Comparison of ENCODE assay signal across 1 cellular context in the genomic region with DNA sequence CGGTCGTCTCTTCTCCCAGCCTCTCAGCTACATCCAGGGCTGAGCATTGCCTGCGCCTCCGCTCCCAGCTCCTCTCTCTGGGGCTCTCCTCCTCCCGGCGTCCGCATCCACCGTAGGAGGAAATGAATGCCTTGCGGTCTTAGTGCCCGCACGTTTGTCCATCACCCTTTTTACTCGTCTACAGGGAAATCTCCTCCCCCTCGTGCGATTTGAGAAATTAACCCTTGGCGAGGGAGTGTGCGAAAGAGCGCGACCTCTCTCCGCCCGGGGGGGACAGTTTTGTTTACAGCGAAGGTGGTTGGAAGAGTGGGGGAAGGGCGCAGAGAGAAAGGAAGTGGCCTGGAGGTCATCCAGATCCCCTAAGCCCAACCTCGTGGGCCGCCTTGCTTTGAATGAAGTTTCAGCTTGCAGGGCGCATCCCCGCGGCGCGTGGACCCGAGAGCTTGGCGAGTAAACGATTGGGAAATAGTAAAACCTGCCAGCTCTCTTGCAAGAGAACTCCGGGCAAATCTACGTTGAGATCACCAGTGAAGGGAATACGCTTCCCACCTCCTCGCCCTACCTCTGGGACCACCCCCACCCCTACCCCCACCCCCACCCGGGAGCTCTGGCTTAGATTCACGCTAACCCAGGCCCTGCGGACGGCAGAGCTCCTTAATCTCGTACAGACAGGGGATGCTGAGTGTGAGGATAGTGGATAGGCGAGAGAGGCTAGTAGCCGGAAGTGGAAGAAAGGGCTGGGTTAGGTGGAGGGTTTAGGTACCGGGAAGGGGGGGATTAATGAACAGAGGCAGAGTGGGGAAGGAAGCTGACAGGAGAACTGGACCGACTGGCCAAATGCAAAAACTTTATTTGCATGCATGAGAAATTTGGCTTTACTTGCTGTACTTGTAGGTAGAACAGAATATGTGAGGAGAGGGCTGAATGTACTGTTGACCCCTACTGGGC.
TF ChIP-seq lines count a peak whose summit lies in the region.

A gene with protein sequence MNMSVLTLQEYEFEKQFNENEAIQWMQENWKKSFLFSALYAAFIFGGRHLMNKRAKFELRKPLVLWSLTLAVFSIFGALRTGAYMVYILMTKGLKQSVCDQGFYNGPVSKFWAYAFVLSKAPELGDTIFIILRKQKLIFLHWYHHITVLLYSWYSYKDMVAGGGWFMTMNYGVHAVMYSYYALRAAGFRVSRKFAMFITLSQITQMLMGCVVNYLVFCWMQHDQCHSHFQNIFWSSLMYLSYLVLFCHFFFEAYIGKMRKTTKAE (minus strand): TSS at position 144 of the 948 bp plus-strand sequence. CDS start 280 bp downstream, outside the sequence.

TF ChIP-seq in HepG2, 621 proteins besides CTCF, POLR2A, EP300 and RAD21 (continued from another document and continues in another):
- TF ChIP-seq, protein P1, sequence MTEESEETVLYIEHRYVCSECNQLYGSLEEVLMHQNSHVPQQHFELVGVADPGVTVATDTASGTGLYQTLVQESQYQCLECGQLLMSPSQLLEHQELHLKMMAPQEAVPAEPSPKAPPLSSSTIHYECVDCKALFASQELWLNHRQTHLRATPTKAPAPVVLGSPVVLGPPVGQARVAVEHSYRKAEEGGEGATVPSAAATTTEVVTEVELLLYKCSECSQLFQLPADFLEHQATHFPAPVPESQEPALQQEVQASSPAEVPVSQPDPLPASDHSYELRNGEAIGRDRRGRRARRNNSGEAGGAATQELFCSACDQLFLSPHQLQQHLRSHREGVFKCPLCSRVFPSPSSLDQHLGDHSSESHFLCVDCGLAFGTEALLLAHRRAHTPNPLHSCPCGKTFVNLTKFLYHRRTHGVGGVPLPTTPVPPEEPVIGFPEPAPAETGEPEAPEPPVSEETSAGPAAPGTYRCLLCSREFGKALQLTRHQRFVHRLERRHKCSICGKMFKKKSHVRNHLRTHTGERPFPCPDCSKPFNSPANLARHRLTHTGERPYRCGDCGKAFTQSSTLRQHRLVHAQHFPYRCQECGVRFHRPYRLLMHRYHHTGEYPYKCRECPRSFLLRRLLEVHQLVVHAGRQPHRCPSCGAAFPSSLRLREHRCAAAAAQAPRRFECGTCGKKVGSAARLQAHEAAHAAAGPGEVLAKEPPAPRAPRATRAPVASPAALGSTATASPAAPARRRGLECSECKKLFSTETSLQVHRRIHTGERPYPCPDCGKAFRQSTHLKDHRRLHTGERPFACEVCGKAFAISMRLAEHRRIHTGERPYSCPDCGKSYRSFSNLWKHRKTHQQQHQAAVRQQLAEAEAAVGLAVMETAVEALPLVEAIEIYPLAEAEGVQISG (CRISPR knock-in tag; IDR thresholded peaks at IDR 0.05) = peak; percentile 64
- TF ChIP-seq ZNF619 (CRISPR knock-in tag; IDR thresholded peaks at IDR 0.05) (no peak), RORA (CRISPR knock-in tag; IDR thresholded peaks at IDR 0.05) (no peak), KLF9 (CRISPR knock-in tag; IDR thresholded peaks at IDR 0.05; ENCODE audit: low read depth) (no peak), HNF4G (IDR thresholded peaks at IDR 0.05; ENCODE audit: borderline replicate concordance, low read depth, low read length) (no peak; the same call in 1 of the 2 replicates), HNF4G (CRISPR knock-in tag; IDR thresholded peaks at IDR 0.05; ENCODE audit: borderline replicate concordance, low read depth) (no peak; the same call in 1 of the 2 replicates), SUZ12 (IDR thresholded peaks at IDR 0.05; ENCODE audit: low read depth, low read length) (no peak), ZNF431 (CRISPR knock-in tag; IDR thresholded peaks at IDR 0.05; ENCODE audit: borderline replicate concordance, low read depth) (0 out of 2 replicates have a peak, but pooled peaks have one; percentile 72), ZNF296 (CRISPR knock-in tag; conservative IDR thresholded peaks at IDR 0.05) (peak; percentile 69; the same call in 1 of the 2 replicates), HMG20A (CRISPR knock-in tag; IDR thresholded peaks at IDR 0.05; ENCODE audit: borderline replicate concordance) (peak; percentile 68; the same call in 1 of the 2 replicates), ZNF841 (CRISPR knock-in tag; IDR thresholded peaks at IDR 0.05; ENCODE audit: borderline replicate concordance) (no peak), MAFG (CRISPR knock-in tag; IDR thresholded peaks at IDR 0.05) (no peak), PRPF4 (IDR thresholded peaks at IDR 0.05; ENCODE audit: low read depth, low read length, poor library complexity, severe bottlenecking) (peak; percentile 60), ZNF589 (CRISPR knock-in tag; conservative IDR thresholded peaks at IDR 0.05) (0 out of 2 replicates have a peak, but pooled peaks have one; percentile 29), HNRNPUL1 (IDR thresholded peaks at IDR 0.05; ENCODE audit: low read depth, low read length) (no peak), ZBTB7B (CRISPR knock-in tag; IDR thresholded peaks at IDR 0.05) (peak; percentile 83), SMAD9 (CRISPR knock-in tag; IDR thresholded peaks at IDR 0.05) (no peak), ZNF605 (CRISPR knock-in tag; IDR thresholded peaks at IDR 0.05) (peak; percentile 59; the same call in 1 of the 2 replicates), MIER2 (CRISPR knock-in tag; IDR thresholded peaks at IDR 0.05) (peak; percentile 73; the same call in 1 of the 2 replicates), NAIF1 (CRISPR knock-in tag; IDR thresholded peaks at IDR 0.05; ENCODE audit: borderline replicate concordance) (peak; percentile 43; the same call in 1 of the 2 replicates), AKAP8 (CRISPR knock-in tag; IDR thresholded peaks at IDR 0.05) (0 out of 2 replicates have a peak, but pooled peaks have one; percentile 51), NFE2L2 (IDR thresholded peaks at IDR 0.05; ENCODE audit: low read length) (no peak)
- TF ChIP-seq, protein P2, sequence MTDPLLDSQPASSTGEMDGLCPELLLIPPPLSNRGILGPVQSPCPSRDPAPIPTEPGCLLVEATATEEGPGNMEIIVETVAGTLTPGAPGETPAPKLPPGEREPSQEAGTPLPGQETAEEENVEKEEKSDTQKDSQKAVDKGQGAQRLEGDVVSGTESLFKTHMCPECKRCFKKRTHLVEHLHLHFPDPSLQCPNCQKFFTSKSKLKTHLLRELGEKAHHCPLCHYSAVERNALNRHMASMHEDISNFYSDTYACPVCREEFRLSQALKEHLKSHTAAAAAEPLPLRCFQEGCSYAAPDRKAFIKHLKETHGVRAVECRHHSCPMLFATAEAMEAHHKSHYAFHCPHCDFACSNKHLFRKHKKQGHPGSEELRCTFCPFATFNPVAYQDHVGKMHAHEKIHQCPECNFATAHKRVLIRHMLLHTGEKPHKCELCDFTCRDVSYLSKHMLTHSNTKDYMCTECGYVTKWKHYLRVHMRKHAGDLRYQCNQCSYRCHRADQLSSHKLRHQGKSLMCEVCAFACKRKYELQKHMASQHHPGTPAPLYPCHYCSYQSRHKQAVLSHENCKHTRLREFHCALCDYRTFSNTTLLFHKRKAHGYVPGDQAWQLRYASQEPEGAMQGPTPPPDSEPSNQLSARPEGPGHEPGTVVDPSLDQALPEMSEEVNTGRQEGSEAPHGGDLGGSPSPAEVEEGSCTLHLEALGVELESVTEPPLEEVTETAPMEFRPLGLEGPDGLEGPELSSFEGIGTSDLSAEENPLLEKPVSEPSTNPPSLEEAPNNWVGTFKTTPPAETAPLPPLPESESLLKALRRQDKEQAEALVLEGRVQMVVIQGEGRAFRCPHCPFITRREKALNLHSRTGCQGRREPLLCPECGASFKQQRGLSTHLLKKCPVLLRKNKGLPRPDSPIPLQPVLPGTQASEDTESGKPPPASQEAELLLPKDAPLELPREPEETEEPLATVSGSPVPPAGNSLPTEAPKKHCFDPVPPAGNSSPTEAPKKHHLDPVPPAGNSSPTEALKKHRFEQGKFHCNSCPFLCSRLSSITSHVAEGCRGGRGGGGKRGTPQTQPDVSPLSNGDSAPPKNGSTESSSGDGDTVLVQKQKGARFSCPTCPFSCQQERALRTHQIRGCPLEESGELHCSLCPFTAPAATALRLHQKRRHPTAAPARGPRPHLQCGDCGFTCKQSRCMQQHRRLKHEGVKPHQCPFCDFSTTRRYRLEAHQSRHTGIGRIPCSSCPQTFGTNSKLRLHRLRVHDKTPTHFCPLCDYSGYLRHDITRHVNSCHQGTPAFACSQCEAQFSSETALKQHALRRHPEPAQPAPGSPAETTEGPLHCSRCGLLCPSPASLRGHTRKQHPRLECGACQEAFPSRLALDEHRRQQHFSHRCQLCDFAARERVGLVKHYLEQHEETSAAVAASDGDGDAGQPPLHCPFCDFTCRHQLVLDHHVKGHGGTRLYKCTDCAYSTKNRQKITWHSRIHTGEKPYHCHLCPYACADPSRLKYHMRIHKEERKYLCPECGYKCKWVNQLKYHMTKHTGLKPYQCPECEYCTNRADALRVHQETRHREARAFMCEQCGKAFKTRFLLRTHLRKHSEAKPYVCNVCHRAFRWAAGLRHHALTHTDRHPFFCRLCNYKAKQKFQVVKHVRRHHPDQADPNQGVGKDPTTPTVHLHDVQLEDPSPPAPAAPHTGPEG (CRISPR knock-in tag; IDR thresholded peaks at IDR 0.05) = 0 out of 2 replicates have a peak, but pooled peaks have one; percentile 43
- TF ChIP-seq, protein P3, sequence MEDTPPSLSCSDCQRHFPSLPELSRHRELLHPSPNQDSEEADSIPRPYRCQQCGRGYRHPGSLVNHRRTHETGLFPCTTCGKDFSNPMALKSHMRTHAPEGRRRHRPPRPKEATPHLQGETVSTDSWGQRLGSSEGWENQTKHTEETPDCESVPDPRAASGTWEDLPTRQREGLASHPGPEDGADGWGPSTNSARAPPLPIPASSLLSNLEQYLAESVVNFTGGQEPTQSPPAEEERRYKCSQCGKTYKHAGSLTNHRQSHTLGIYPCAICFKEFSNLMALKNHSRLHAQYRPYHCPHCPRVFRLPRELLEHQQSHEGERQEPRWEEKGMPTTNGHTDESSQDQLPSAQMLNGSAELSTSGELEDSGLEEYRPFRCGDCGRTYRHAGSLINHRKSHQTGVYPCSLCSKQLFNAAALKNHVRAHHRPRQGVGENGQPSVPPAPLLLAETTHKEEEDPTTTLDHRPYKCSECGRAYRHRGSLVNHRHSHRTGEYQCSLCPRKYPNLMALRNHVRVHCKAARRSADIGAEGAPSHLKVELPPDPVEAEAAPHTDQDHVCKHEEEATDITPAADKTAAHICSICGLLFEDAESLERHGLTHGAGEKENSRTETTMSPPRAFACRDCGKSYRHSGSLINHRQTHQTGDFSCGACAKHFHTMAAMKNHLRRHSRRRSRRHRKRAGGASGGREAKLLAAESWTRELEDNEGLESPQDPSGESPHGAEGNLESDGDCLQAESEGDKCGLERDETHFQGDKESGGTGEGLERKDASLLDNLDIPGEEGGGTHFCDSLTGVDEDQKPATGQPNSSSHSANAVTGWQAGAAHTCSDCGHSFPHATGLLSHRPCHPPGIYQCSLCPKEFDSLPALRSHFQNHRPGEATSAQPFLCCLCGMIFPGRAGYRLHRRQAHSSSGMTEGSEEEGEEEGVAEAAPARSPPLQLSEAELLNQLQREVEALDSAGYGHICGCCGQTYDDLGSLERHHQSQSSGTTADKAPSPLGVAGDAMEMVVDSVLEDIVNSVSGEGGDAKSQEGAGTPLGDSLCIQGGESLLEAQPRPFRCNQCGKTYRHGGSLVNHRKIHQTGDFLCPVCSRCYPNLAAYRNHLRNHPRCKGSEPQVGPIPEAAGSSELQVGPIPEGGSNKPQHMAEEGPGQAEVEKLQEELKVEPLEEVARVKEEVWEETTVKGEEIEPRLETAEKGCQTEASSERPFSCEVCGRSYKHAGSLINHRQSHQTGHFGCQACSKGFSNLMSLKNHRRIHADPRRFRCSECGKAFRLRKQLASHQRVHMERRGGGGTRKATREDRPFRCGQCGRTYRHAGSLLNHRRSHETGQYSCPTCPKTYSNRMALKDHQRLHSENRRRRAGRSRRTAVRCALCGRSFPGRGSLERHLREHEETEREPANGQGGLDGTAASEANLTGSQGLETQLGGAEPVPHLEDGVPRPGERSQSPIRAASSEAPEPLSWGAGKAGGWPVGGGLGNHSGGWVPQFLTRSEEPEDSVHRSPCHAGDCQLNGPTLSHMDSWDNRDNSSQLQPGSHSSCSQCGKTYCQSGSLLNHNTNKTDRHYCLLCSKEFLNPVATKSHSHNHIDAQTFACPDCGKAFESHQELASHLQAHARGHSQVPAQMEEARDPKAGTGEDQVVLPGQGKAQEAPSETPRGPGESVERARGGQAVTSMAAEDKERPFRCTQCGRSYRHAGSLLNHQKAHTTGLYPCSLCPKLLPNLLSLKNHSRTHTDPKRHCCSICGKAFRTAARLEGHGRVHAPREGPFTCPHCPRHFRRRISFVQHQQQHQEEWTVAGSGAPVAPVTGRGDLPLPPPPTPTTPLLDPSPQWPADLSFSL (CRISPR knock-in tag; IDR thresholded peaks at IDR 0.05) = no peak
- TF ChIP-seq, protein P4, sequence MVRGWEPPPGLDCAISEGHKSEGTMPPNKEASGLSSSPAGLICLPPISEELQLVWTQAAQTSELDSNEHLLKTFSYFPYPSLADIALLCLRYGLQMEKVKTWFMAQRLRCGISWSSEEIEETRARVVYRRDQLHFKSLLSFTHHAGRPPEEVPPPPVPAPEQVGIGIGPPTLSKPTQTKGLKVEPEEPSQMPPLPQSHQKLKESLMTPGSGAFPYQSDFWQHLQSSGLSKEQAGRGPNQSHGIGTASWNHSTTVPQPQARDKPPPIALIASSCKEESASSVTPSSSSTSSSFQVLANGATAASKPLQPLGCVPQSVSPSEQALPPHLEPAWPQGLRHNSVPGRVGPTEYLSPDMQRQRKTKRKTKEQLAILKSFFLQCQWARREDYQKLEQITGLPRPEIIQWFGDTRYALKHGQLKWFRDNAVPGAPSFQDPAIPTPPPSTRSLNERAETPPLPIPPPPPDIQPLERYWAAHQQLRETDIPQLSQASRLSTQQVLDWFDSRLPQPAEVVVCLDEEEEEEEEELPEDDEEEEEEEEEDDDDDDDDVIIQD (CRISPR knock-in tag; IDR thresholded peaks at IDR 0.05; ENCODE audit: low read depth) = no peak
- TF ChIP-seq, protein P5, sequence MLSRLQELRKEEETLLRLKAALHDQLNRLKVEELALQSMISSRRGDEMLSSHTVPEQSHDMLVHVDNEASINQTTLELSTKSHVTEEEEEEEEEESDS (CRISPR knock-in tag; IDR thresholded peaks at IDR 0.05; ENCODE audit: borderline replicate concordance) = no peak
- TF ChIP-seq, protein P6, sequence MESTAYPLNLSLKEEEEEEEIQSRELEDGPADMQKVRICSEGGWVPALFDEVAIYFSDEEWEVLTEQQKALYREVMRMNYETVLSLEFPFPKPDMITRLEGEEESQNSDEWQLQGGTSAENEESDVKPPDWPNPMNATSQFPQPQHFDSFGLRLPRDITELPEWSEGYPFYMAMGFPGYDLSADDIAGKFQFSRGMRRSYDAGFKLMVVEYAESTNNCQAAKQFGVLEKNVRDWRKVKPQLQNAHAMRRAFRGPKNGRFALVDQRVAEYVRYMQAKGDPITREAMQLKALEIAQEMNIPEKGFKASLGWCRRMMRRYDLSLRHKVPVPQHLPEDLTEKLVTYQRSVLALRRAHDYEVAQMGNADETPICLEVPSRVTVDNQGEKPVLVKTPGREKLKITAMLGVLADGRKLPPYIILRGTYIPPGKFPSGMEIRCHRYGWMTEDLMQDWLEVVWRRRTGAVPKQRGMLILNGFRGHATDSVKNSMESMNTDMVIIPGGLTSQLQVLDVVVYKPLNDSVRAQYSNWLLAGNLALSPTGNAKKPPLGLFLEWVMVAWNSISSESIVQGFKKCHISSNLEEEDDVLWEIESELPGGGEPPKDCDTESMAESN (CRISPR knock-in tag; conservative IDR thresholded peaks at IDR 0.05) = peak; percentile 51; the same call in 1 of the 2 replicates
- TF ChIP-seq, protein P7, sequence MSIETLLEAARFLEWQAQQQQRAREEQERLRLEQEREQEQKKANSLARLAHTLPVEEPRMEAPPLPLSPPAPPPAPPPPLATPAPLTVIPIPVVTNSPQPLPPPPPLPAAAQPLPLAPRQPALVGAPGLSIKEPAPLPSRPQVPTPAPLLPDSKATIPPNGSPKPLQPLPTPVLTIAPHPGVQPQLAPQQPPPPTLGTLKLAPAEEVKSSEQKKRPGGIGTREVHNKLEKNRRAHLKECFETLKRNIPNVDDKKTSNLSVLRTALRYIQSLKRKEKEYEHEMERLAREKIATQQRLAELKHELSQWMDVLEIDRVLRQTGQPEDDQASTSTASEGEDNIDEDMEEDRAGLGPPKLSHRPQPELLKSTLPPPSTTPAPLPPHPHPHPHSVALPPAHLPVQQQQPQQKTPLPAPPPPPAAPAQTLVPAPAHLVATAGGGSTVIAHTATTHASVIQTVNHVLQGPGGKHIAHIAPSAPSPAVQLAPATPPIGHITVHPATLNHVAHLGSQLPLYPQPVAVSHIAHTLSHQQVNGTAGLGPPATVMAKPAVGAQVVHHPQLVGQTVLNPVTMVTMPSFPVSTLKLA (IDR thresholded peaks at IDR 0.05) = peak; percentile 17; the same call in 1 of the 2 replicates
